In the genomic region with DNA sequence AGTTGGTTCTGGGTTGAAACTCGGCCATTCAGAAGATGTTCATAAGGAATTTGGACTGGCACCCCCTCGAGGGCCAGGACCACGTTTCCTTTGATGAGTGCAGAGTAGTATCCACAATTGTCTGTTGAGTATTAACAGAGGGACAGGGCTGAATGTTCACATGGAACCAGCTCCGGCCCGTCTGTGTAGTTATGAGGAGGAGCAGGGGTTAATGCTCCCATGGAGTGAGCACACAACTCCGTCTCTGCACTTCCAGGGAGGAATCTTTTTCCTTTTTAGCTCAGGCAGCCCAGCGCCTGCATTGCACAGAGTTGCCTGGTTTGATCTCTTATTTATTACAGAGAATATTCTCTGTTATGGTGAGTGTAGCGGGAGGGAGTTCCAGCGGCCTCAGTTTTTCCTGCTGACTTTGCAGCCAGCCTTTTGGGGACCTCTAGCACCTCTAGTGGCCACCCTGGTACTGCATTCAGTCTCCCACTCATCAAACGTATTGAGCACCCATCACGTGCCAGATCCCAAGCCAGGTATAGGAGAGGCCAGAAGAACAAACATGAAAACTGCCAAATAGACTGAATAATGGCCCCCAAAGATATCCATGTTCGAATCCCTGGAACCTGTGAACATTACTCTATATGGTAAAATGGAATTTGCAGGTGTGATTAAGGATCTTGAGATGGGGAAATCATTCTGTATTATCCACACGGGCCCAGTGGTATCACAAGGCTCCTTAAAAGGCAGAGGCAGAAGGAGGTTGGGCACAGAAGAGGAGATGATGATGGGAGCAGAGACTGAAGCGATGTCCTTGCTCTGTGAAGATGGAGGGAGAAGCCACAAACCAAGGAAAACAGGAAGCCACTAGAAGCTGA, we compare ENCODE assay signal across 8 cellular contexts.
DNase-seq lines count a peak whose midpoint lies in the region; ATAC-seq and TF ChIP-seq lines count a peak whose summit lies in the region.

No MANE protein-coding gene starts in this region.

- ATAC-seq in DND-41 (ENCODE audit: insufficient read depth, low read depth) (peak; percentile 78), sciatic nerve (peak; percentile 67)

- H3K27me3 ChIP-seq in DND-41 (ENCODE audit: insufficient read depth, low read length, poor library complexity) (peaks cover 9% of the 10 kb centered on the region), SU-DHL-6 (ENCODE audit: low read length) (no peaks in the 10 kb centered on the region), adrenal gland (no peaks in the 10 kb centered on the region), right atrium auricular region (no peaks in the 10 kb centered on the region)

- H4K20me1 ChIP-seq in DND-41 (ENCODE audit: insufficient read depth, low read length) (no peaks in the 10 kb centered on the region), SU-DHL-6 (ENCODE audit: low read depth, low read length) (no peaks in the 10 kb centered on the region)

- no peak overlapping the region for H3K27ac ChIP-seq in DND-41 (ENCODE audit: low read length)
- no peak overlapping the region for H3K27ac ChIP-seq in SU-DHL-6 (ENCODE audit: low read depth, low read length)
- no peak overlapping the region for H3K27ac ChIP-seq in adrenal gland
- no peak overlapping the region for H3K27ac ChIP-seq in right atrium auricular region

- intact Hi-C loops in adrenal gland (cut with DNase I) (no loop called here), sciatic nerve (cut with DNase I) (no loop called here)

- TF ChIP-seq CTCF in DND-41 (IDR thresholded peaks at IDR 0.05; ENCODE audit: borderline replicate concordance, extremely low read depth, low read length, poor library complexity, severe bottlenecking), result peak; percentile 90
- TF ChIP-seq CTCF in SU-DHL-6 (IDR thresholded peaks at IDR 0.05; ENCODE audit: insufficient read depth, low read length, poor library complexity, severe bottlenecking), result peak; percentile 95
- peak; percentile 57 to 91 (median 71) for TF ChIP-seq CTCF in adrenal gland (IDR thresholded peaks at IDR 0.05)
- peak; percentile 79 to 85 for TF ChIP-seq CTCF in right atrium auricular region (IDR thresholded peaks at IDR 0.05)

- H3K79me2 ChIP-seq in DND-41 (ENCODE audit: insufficient read depth, low read length) (no peaks in the 10 kb centered on the region), SU-DHL-6 (ENCODE audit: insufficient read depth, low read length) (no peaks in the 10 kb centered on the region)

- 31 to 39% (median 36%) methylated on average over 10 to 14 of the region's 14 CpGs for whole genome bisulfite sequencing in adrenal gland, 4 donors

- H3F3A ChIP-seq in SU-DHL-6 (ENCODE audit: insufficient read depth), result no peaks in the 10 kb centered on the region

- no peak for TF ChIP-seq POLR2A in adrenal gland (IDR thresholded peaks at IDR 0.05)

- H3K4me2 ChIP-seq in DND-41 (ENCODE audit: insufficient read depth, low read length) (no peak overlapping the region), SU-DHL-6 (ENCODE audit: low read depth, low read length, poor library complexity, severe bottlenecking) (no peak overlapping the region)

- H3K4me3 ChIP-seq in DND-41 (ENCODE audit: low read depth in 1 of 2, low read length in 2 of 2) (no peak overlapping the region), SU-DHL-6 (ENCODE audit: insufficient read depth, low read length, poor library complexity, severe bottlenecking) (no peak overlapping the region), adrenal gland (no peak overlapping the region), right atrium auricular region (no peak overlapping the region)

- no peak overlapping the region for H2AFZ ChIP-seq in DND-41 (ENCODE audit: low read depth, low read length)
- no peak overlapping the region for H2AFZ ChIP-seq in SU-DHL-6 (ENCODE audit: low read depth, low read length, severe bottlenecking)

- no peaks in the 10 kb centered on the region for H3K36me3 ChIP-seq in DND-41 (ENCODE audit: insufficient read depth, low read length)
- no peaks in the 10 kb centered on the region for H3K36me3 ChIP-seq in SU-DHL-6 (ENCODE audit: low read length)
- H3K36me3 ChIP-seq in adrenal gland (replicated peaks in 1 of 2), result no peaks in the 10 kb centered on the region
- H3K36me3 ChIP-seq in right atrium auricular region, result no peaks in the 10 kb centered on the region

- DNase-seq in DND-41, result peak; percentile 66
- DNase-seq in M059J (ENCODE audit: low read depth), result peak; percentile 33
- peak; percentile 43 to 86 (median 70) for DNase-seq in adrenal gland
- peak; percentile 60 for DNase-seq in right atrium auricular region (ENCODE audit: low spot score)
- peak; percentile 76 for DNase-seq in sciatic nerve (ENCODE audit: low spot score)
- DNase-seq in T1000 (lab: John Stamatoyannopoulos, UW), result no peak
- DNase-seq in NCI-H1048 (lab: John Stamatoyannopoulos, UW), result no peak

- H3K9ac ChIP-seq in DND-41 (ENCODE audit: low read depth, low read length) (no peak overlapping the region), SU-DHL-6 (ENCODE audit: low read length) (no peak overlapping the region)

- H3K4me1 ChIP-seq in DND-41 (ENCODE audit: insufficient read depth, low read length), result no peaks in the 10 kb centered on the region
- no peaks in the 10 kb centered on the region for H3K4me1 ChIP-seq in adrenal gland (replicated peaks in 1 of 2)
- H3K4me1 ChIP-seq in right atrium auricular region, result no peaks in the 10 kb centered on the region

- H3K9me2 ChIP-seq in SU-DHL-6 (replicated peaks; ENCODE audit: insufficient read depth, low read length), result no peaks in the 10 kb centered on the region

- H3K9me3 ChIP-seq in DND-41 (ENCODE audit: insufficient read depth, low read length, severe bottlenecking) (no peaks in the 10 kb centered on the region), SU-DHL-6 (ENCODE audit: insufficient read depth, low read length) (no peaks in the 10 kb centered on the region), adrenal gland (replicated peaks in 1 of 3) (no peaks in the 10 kb centered on the region), right atrium auricular region (no peaks in the 10 kb centered on the region)

Comparison
In these comparisons a context has a peak if more than half of its experiments do, and no peak if none do; other contexts are left out.
1. DNase-seq: peak in DND-41 (single experiment), M059J (single experiment), adrenal gland (7 of 7), right atrium auricular region (single experiment) and sciatic nerve (single experiment); none in T1000 (single experiment) and NCI-H1048 (single experiment).
2. Peak in every context shown above with its lines, with median percentiles within 50 percentile points of each other: CTCF ChIP-seq.